In the genomic region with DNA sequence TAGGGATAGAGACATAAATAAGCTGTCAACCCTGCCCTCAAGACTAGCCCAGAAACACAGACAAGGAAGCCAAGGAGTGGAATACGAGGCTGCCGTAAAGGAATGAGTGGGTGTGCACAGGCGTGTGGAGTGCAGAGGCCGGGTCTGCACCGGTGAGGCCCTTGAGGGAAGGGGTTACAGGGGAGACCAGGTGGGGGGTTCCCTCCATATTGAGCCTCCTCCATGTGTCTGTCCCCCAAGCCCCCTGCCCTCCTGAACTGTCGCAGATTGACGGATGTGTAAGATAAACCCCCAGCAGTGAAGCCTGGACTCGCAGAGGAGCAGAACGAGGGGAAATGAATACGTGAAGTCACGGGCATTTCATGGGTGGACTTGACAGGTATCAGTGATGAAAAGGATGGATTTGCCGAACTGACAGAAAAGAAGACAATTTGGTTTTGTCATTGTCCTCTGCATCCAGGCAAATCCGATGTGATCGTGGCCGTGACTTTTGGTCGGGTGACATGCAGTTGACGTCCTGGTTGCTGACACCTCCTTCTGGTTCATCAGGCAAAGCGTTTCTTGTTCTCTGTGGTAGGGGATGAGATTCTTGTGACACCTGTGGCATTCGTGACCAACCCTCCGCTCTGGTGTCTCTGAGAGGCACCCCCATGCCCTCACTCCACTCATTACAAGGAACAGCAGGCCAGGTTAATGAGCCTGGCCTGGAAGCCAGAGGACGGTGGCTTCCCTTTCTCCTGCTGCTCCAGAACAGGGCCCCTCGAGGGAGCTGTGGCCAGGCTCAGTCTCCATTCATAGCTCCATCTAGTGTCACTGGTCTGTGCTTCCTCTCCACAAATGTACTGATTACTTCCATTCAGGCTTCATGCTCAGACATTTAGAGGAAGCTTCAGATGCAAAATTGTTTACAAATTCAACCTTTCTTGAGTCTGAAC, we compare ENCODE assay signal across 20 cellular contexts.
A peak's percentile ranks its signal among the peaks of the same experiment; 100 is the strongest.
DNase-seq lines count a peak whose midpoint lies in the region; ATAC-seq and TF ChIP-seq lines count a peak whose summit lies in the region.
"Had no signal": no experiment of that assay in that cellular context is flagged by ENCODE, and none has a peak within 500 bp of the region (broad histone marks: within the 10 kb centered on the region; RNA-seq: fewer than 3 reads in every experiment).

No MANE protein-coding gene starts in this region.

- no peaks in the 10 kb centered on the region for H3K79me2 ChIP-seq in neural progenitor cell (ENCODE audit: low read depth)

- ATAC-seq in GM21360 (IDR thresholded peaks at IDR 0.05; ENCODE audit: unreplicated experiment), result no peak
- ATAC-seq: activated naive CD8-positive, alpha-beta T cell treated with anti-CD3 and anti-CD28 coated beads, Interleukin-2, amount 50 U/mL, for 24 hours; foreskin keratinocyte had no signal

- no peak overlapping the region for H3K4me2 ChIP-seq in neural progenitor cell

- H3K4me3 ChIP-seq in dorsolateral prefrontal cortex, result no peak overlapping the region
- H3K4me3 ChIP-seq in neural progenitor cell, result no peak overlapping the region
- H3K4me3 ChIP-seq in sigmoid colon, result no peak overlapping the region
- H3K4me3 ChIP-seq: ovary, stomach had no signal

- H3K27me3 Mint-ChIP-seq in neural progenitor cell (ENCODE audit: insufficient read depth, low read depth), result peaks cover 4% of the 10 kb centered on the region
- H3K27me3 Mint-ChIP-seq: activated CD4-positive, alpha-beta T cell treated with anti-CD3 and anti-CD28 coated beads, Interleukin-2, amount 10 ng/mL, durations not matched to agents 24 days and 14 days; activated naive CD8-positive, alpha-beta T cell treated with anti-CD3 and anti-CD28 coated beads, Interleukin-2, amount 50 U/mL, for 24 hours; CD4-positive, CD25-positive, alpha-beta regulatory T cell had no signal

- H3K4me1 ChIP-seq in neural progenitor cell (no peaks in the 10 kb centered on the region), sigmoid colon (no peaks in the 10 kb centered on the region)
- H3K4me1 ChIP-seq: foreskin keratinocyte, stomach had no signal

- no peaks in the 10 kb centered on the region for H3K9me3 ChIP-seq in neural progenitor cell (ENCODE audit: low read depth)
- H3K9me3 ChIP-seq in sigmoid colon, result no peaks in the 10 kb centered on the region
- H3K9me3 ChIP-seq: ovary, stomach had no signal

- H3K4me1 Mint-ChIP-seq in neural progenitor cell, result peaks cover 30% of the 10 kb centered on the region
- H3K4me1 Mint-ChIP-seq: activated CD4-positive, alpha-beta T cell treated with anti-CD3 and anti-CD28 coated beads, Interleukin-2, amount 10 ng/mL, durations not matched to agents 24 days and 14 days; activated naive CD8-positive, alpha-beta T cell treated with anti-CD3 and anti-CD28 coated beads, Interleukin-2, amount 50 U/mL, for 24 hours; CD4-positive, CD25-positive, alpha-beta regulatory T cell; immature natural killer cell had no signal

- no peaks in the 10 kb centered on the region for H3K9me3 Mint-ChIP-seq in neural progenitor cell
- H3K9me3 Mint-ChIP-seq: activated CD4-positive, alpha-beta T cell treated with anti-CD3 and anti-CD28 coated beads, Interleukin-2, amount 10 ng/mL, durations not matched to agents 24 days and 14 days; activated naive CD8-positive, alpha-beta T cell treated with anti-CD3 and anti-CD28 coated beads, Interleukin-2, amount 50 U/mL, for 24 hours had no signal

- TF ChIP-seq POLR2A in sigmoid colon (IDR thresholded peaks at IDR 0.05), result no peak

- no peak overlapping the region for H3K4me3 Mint-ChIP-seq in neural progenitor cell
- H3K4me3 Mint-ChIP-seq: activated CD4-positive, alpha-beta T cell treated with anti-CD3 and anti-CD28 coated beads, Interleukin-2, amount 10 ng/mL, durations not matched to agents 24 days and 14 days; activated naive CD8-positive, alpha-beta T cell treated with anti-CD3 and anti-CD28 coated beads, Interleukin-2, amount 50 U/mL, for 24 hours; CD4-positive, CD25-positive, alpha-beta regulatory T cell; immature natural killer cell had no signal

- peak overlapping the region; percentile 43 for H3K27ac Mint-ChIP-seq in neural progenitor cell
- H3K27ac Mint-ChIP-seq: activated CD4-positive, alpha-beta T cell treated with anti-CD3 and anti-CD28 coated beads, Interleukin-2, amount 10 ng/mL, durations not matched to agents 24 days and 14 days; activated naive CD8-positive, alpha-beta T cell treated with anti-CD3 and anti-CD28 coated beads, Interleukin-2, amount 50 U/mL, for 24 hours; CD4-positive, CD25-positive, alpha-beta regulatory T cell; immature natural killer cell had no signal

- H3K9ac ChIP-seq in neural progenitor cell, result no peak overlapping the region

- H4K20me1 ChIP-seq in neural progenitor cell (ENCODE audit: low read depth), result no peaks in the 10 kb centered on the region

- H3K27me3 ChIP-seq in dorsolateral prefrontal cortex, result no peaks in the 10 kb centered on the region
- no peaks in the 10 kb centered on the region for H3K27me3 ChIP-seq in neural progenitor cell
- H3K27me3 ChIP-seq in sigmoid colon, result peaks cover 0 to 5% (median 0%) of the 10 kb centered on the region in 3 donors
- H3K27me3 ChIP-seq: foreskin keratinocyte, ovary had no signal

- H3K36me3 Mint-ChIP-seq in neural progenitor cell, result no peaks in the 10 kb centered on the region
- H3K36me3 Mint-ChIP-seq: CD4-positive, CD25-positive, alpha-beta regulatory T cell; immature natural killer cell had no signal

- peak; percentile 16 for DNase-seq in DMS 273 (lab: John Stamatoyannopoulos, UW; ENCODE audit: unreplicated experiment)
- no peak for DNase-seq in DMS 273 treated with DMSO at 0.1 percent for 48 hours (lab: John Stamatoyannopoulos, UW)
- DNase-seq in HT-29 (ENCODE audit: low spot score), result peak; percentile 13
- DNase-seq in dorsolateral prefrontal cortex, result peak in 4 of 10 donors; percentile 23 to 54 (median 40)
- peak; percentile 54 for DNase-seq in neural progenitor cell (ENCODE audit: low spot score)
- DNase-seq in sigmoid colon, result no peak
- no peak for DNase-seq in activated CD4-positive, alpha-beta T cell treated with anti-CD3 and anti-CD28 coated beads, Interleukin-2, amount 50 U/mL, for 1 hour
- DNase-seq: activated CD4-positive, alpha-beta T cell treated with anti-CD3 and anti-CD28 coated beads, Interleukin-2, amount 10 ng/mL, durations not matched to agents 24 days and 14 days; activated naive CD8-positive, alpha-beta T cell treated with anti-CD3 and anti-CD28 coated beads, Interleukin-2, amount 50 U/mL, for 24 hours; activated T-cell treated with anti-CD3 and anti-CD28 coated beads, Interleukin-2, amount 50 U/mL, for 48 hours; CD4-positive, CD25-positive, alpha-beta regulatory T cell; central memory CD4-positive, alpha-beta T cell; foreskin keratinocyte; immature natural killer cell; NCI-H2029 treated with DMSO at 0.1 percent for 48 hours; ovary; RPMI8226; stomach had no signal

- H3F3A ChIP-seq in neural progenitor cell (ENCODE audit: low read depth), result no peaks in the 10 kb centered on the region

- H3K36me3 ChIP-seq in neural progenitor cell (no peaks in the 10 kb centered on the region), sigmoid colon (no peaks in the 10 kb centered on the region)
- H3K36me3 ChIP-seq: ovary, stomach had no signal

- H3K27ac ChIP-seq in dorsolateral prefrontal cortex (no peak overlapping the region), neural progenitor cell (no peak overlapping the region), sigmoid colon (no peak overlapping the region)
- H3K27ac ChIP-seq: 22Rv1, foreskin keratinocyte, ovary, stomach had no signal

- 73 to 79% methylated on average over 22 of the region's 22 CpGs for WGBS in sigmoid colon, 2 donors

- TF ChIP-seq CTCF in dorsolateral prefrontal cortex (IDR thresholded peaks at IDR 0.05 in 54 of 56, conservative IDR thresholded peaks at IDR 0.05 in 2 of 56; ENCODE audit: low read depth in 1 of 56, partially characterized antibody in 56 of 56) (peak in 51 of 56 donors; percentile 18 to 64 (median 39)), neural progenitor cell (IDR thresholded peaks at IDR 0.05) (peak; percentile 35), sigmoid colon (IDR thresholded peaks at IDR 0.05) (no peak)

- H2AFZ ChIP-seq in neural progenitor cell (replicated peaks), result no peak overlapping the region

- intact Hi-C loops in dorsolateral prefrontal cortex (cut with DNase I), result loop anchor here (10.0 kb wide), 1 partner anchor 240 kb away; no protein-coding TSS in a partner anchor
- intact Hi-C loops in sigmoid colon (cut with DNase I), result no loop called here

- no peak for TF ChIP-seq EP300 in sigmoid colon (IDR thresholded peaks at IDR 0.05)

Comparison
In these comparisons a context has a peak if more than half of its experiments do, and no peak if none do; other contexts are left out.
1. DNase-seq: peak in DMS 273 (single experiment), HT-29 (single experiment) and neural progenitor cell (single experiment); none in DMS 273 treated with DMSO at 0.1 percent for 48 hours (single experiment), sigmoid colon (single experiment) and activated CD4-positive, alpha-beta T cell treated with anti-CD3 and anti-CD28 coated beads, Interleukin-2, amount 50 U/mL, for 1 hour (single experiment).
2. CTCF ChIP-seq: peak in dorsolateral prefrontal cortex (51 of 56) and neural progenitor cell (single experiment); none in sigmoid colon (0 of 4).